ENCODE assay signal across 34 cellular contexts in genomic region chr1:166343276-166343675, GRCh38.
"Had no signal": no experiment of that assay in that cellular context is flagged by ENCODE, and none has a peak within 500 bp of the region (broad histone marks: within the 10 kb centered on the region; RNA-seq: fewer than 3 reads in every experiment).

No MANE protein-coding gene starts in this region.

- DNase-seq: Karpas-422, Kasumi-1, KG1, MG63, MM.1S, MV-4-11, NCI-H1048, NCI-H1092, NCI-H1092 treated with DMSO at 0.1 percent for 48 hours, NCI-H1105, NCI-H1105 treated with DMSO at 0.1 percent for 48 hours, NCI-H1417, NCI-H1417 treated with DMSO at 0.1 percent for 48 hours, NCI-H1436, NCI-H1436 treated with DMSO at 0.1 percent for 48 hours, NCI-H146, NCI-H1694, NCI-H1694 treated with DMSO at 0.1 percent for 48 hours, NCI-H187, NCI-H187 treated with DMSO at 0.1 percent for 48 hours, NCI-H1930, NCI-H2029, NCI-H2029 treated with DMSO at 0.1 percent for 48 hours, NCI-H2081, NCI-H2081 treated with DMSO at 0.1 percent for 48 hours, NCI-H2107, NCI-H2171, NCI-H2171 treated with DMSO at 0.1 percent for 48 hours, NCI-H2227 treated with DMSO at 0.1 percent for 48 hours, NCI-H226, NCI-H345, NCI-H446, NCI-H446 treated with DMSO at 0.1 percent for 48 hours had no signal

- H3K27me3 ChIP-seq: MG63 had no signal

- H3K36me3 ChIP-seq: MG63 had no signal

- H3K9me3 ChIP-seq: MG63 had no signal

- H3K9ac ChIP-seq: KMS-11 had no signal

- H3K4me3 ChIP-seq: MG63 had no signal

- H3K27ac ChIP-seq: KMS-11 had no signal
